8 cellular contexts compared by ENCODE assay signal in genomic region chr1:52601976-52602327, GRCh38. TPM values are rescaled to one million over a fixed set of nuclear protein-coding genes. Genes with fewer than 3 reads are reported as not detected.
DNase-seq lines count a peak whose midpoint lies in the region; ATAC-seq and TF ChIP-seq lines count a peak whose summit lies in the region.

No MANE protein-coding gene starts in this region.

- peak overlapping the region; percentile 94 for H3K27ac ChIP-seq in psoas muscle

- ATAC-seq in Right ventricle myocardium superior (ENCODE audit: poor library complexity) (peak; percentile 28), psoas muscle (no peak), HG02973 (IDR thresholded peaks at IDR 0.05; ENCODE audit: unreplicated experiment) (no peak), HG02610 (IDR thresholded peaks at IDR 0.05; ENCODE audit: unreplicated experiment) (no peak), omental fat pad (ENCODE audit: low FRiP score) (no peak), GM19397 (IDR thresholded peaks at IDR 0.05; ENCODE audit: unreplicated experiment) (no peak)

- no peaks in the 10 kb centered on the region for H3K9me3 Mint-ChIP-seq in T-helper 2 cell treated with Interferon-gamma antibody and Interleukin-4, amounts not matched to agents 5 μg/mL and 100 μg/mL, for 36 hours

- H3K36me3 ChIP-seq in ES-I3 (ENCODE audit: insufficient read depth, low read length): no peaks in the 10 kb centered on the region
- peaks cover 0 to 7% of the 10 kb centered on the region in 2 donors for H3K36me3 ChIP-seq in psoas muscle (ENCODE audit: insufficient read depth in 1 of 2, low read depth in 1 of 2)

- peaks cover 26% of the 10 kb centered on the region for H3K4me1 Mint-ChIP-seq in T-helper 2 cell treated with Interferon-gamma antibody and Interleukin-4, amounts not matched to agents 5 μg/mL and 100 μg/mL, for 36 hours (ENCODE audit: low read depth)

- peak overlapping the region; percentile 62 for H3K27ac Mint-ChIP-seq in T-helper 2 cell treated with Interferon-gamma antibody and Interleukin-4, amounts not matched to agents 5 μg/mL and 100 μg/mL, for 36 hours

- intact Hi-C loops in Right ventricle myocardium superior (cut with DNase I) (no loop called here), psoas muscle (cut with DNase I) (loop anchor here (2.0 to 5.0 kb wide), 3 partner anchors 49 to 75 kb away; partner anchors contain the start of gene TUT4 (in 2 of the 2))

- H3K27me3 Mint-ChIP-seq in T-helper 2 cell treated with Interferon-gamma antibody and Interleukin-4, amounts not matched to agents 5 μg/mL and 100 μg/mL, for 36 hours (ENCODE audit: low read depth): peaks cover 5% of the 10 kb centered on the region

- peaks cover 13% of the 10 kb centered on the region for H3K4me1 ChIP-seq in ES-I3 (ENCODE audit: insufficient read depth, low read length)
- H3K4me1 ChIP-seq in psoas muscle: peaks cover 47% of the 10 kb centered on the region

- no peak for DNase-seq in T-helper 2 cell treated with Interferon-gamma antibody and Interleukin-4, amounts not matched to agents 5 μg/mL and 100 μg/mL, for 36 hours (ENCODE audit: low spot score)
- DNase-seq in Right ventricle myocardium superior (no peak), psoas muscle (no peak), omental fat pad (ENCODE audit: low spot score) (no peak)

- H3K9me3 ChIP-seq in ES-I3 (ENCODE audit: control insufficient read depth, insufficient read depth, low read length): no peaks in the 10 kb centered on the region
- H3K9me3 ChIP-seq in psoas muscle: no peaks in the 10 kb centered on the region

- TF ChIP-seq CTCF in psoas muscle (IDR thresholded peaks at IDR 0.05): no peak
- no peak for TF ChIP-seq CTCF in omental fat pad (IDR thresholded peaks at IDR 0.05)

- peak overlapping the region; percentile 73 for H3K9ac ChIP-seq in ES-I3 (ENCODE audit: low read depth, low read length)

- no peaks in the 10 kb centered on the region for H3K27me3 ChIP-seq in psoas muscle (ENCODE audit: insufficient read depth in 3 of 3, low read length in 2 of 3)

- H3K36me3 Mint-ChIP-seq in T-helper 2 cell treated with Interferon-gamma antibody and Interleukin-4, amounts not matched to agents 5 μg/mL and 100 μg/mL, for 36 hours (ENCODE audit: low read depth): peaks cover 5% of the 10 kb centered on the region

- peak overlapping the region; percentile 77 for H3K4me3 Mint-ChIP-seq in T-helper 2 cell treated with Interferon-gamma antibody and Interleukin-4, amounts not matched to agents 5 μg/mL and 100 μg/mL, for 36 hours

- peak overlapping the region; percentile 68 for H3K4me3 ChIP-seq in psoas muscle

- 1 to 7% (median 1%) methylated on average over 18 to 22 of the region's 22 CpGs for WGBS in psoas muscle, 3 donors

RNA-seq across cellular contexts. Expression of gene GPX7, which starts 0.2 kb away (rescaled TPM):
- total RNA-seq in Right ventricle myocardium superior (3.9 TPM), psoas muscle (10 to 100 TPM in 2 of 4 donors, 1 to 10 TPM in 2; 5.6 to 12.2 (median 10.2) TPM), omental fat pad (10 to 100 TPM in 3 of 4 donors, 1 to 10 TPM in 1; 8.6 to 23.0 (median 16.3) TPM)
- 1 to 10 TPM; 3.6 to 7.9 (median 7.7) TPM for polyA plus RNA-seq in psoas muscle

RNA-seq across cellular contexts. Expression of gene SHISAL2A, which starts 31.0 kb away (rescaled TPM):
- not detected for total RNA-seq in Right ventricle myocardium superior
- total RNA-seq in psoas muscle: 1 to 10 TPM in 1 of 4 donors, under 1 TPM in 3; 0.19 to 1.6 (median 0.45) TPM
- under 1 TPM; 0.13 to 0.44 (median 0.25) TPM for polyA plus RNA-seq in psoas muscle
- not detected for total RNA-seq in omental fat pad

RNA-seq across cellular contexts. Expression of gene TUT4, which starts 49.1 kb away (rescaled TPM):
- 31.8 TPM for total RNA-seq in Right ventricle myocardium superior
- total RNA-seq in psoas muscle: 10 to 100 TPM; 44.3 to 70.5 (median 54.6) TPM
- polyA plus RNA-seq in psoas muscle: 10 to 100 TPM; 13.3 to 50.8 (median 38.2) TPM
- total RNA-seq in omental fat pad: 10 to 100 TPM; 26.2 to 56.4 (median 42.4) TPM
